In genomic region chr9:35529156-35529823, GRCh38 we compare ENCODE assay signal across 1 cellular context.
TF ChIP-seq lines count a peak whose summit lies in the region.

No MANE protein-coding gene starts in this region.

TF ChIP-seq in HepG2, 621 proteins besides CTCF, POLR2A, EP300 and RAD21:
- no peak for TF ChIP-seq SAFB2 (CRISPR knock-in tag; IDR thresholded peaks at IDR 0.05; ENCODE audit: borderline replicate concordance, low read depth)
- no peak for TF ChIP-seq SMARCE1 (IDR thresholded peaks at IDR 0.05; ENCODE audit: borderline replicate concordance)
- no peak for TF ChIP-seq ZNF136 (CRISPR knock-in tag; IDR thresholded peaks at IDR 0.05; ENCODE audit: low read depth)
- no peak for TF ChIP-seq TBP (CRISPR knock-in tag; IDR thresholded peaks at IDR 0.05)
- TF ChIP-seq CREB1 (IDR thresholded peaks at IDR 0.05), result no peak
- no peak for TF ChIP-seq CREB1 (CRISPR knock-in tag; IDR thresholded peaks at IDR 0.05)
- no peak for TF ChIP-seq EHMT2 (IDR thresholded peaks at IDR 0.05; ENCODE audit: borderline replicate concordance, low read depth, low read length)
- TF ChIP-seq HNF1B (CRISPR knock-in tag; IDR thresholded peaks at IDR 0.05), result no peak
- no peak for TF ChIP-seq SETDB1 (CRISPR knock-in tag; IDR thresholded peaks at IDR 0.05; ENCODE audit: borderline replicate concordance)
- no peak for TF ChIP-seq AKNA (CRISPR knock-in tag; IDR thresholded peaks at IDR 0.05; ENCODE audit: borderline replicate concordance)
- TF ChIP-seq TBL1XR1 (IDR thresholded peaks at IDR 0.05; ENCODE audit: borderline replicate concordance, low read length, partially characterized antibody), result no peak
- TF ChIP-seq TSC22D2 (CRISPR knock-in tag; IDR thresholded peaks at IDR 0.05; ENCODE audit: borderline replicate concordance), result no peak
- TF ChIP-seq GABPA (IDR thresholded peaks at IDR 0.05; ENCODE audit: low read depth, low read length), result no peak
- no peak for TF ChIP-seq GABPA (CRISPR knock-in tag; IDR thresholded peaks at IDR 0.05; ENCODE audit: low read depth)
- no peak for TF ChIP-seq SYNCRIP (IDR thresholded peaks at IDR 0.05; ENCODE audit: insufficient read depth, low read depth, low read length)
